1 cellular context compared by ENCODE assay signal in the genomic region with DNA sequence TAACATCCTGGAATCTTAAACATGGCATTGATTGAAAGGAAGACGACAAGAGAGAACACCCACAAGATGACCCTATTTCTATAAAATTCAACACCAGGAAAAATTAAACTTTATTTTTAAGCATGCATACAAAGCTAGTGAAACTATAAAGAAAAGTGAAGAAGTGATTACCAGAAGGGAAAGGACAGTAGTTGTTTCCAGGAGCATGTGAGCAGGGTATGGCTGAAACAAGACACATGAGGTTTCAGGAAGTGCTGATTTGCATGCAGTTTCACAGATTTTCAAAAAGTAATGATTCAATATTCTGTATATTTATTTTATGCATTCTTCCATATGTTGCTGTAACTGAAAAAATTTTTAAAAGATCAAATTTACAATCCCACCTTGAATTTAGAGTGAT.
TF ChIP-seq lines count a peak whose summit lies in the region.

No MANE protein-coding gene starts in this region.

TF ChIP-seq in GM23338, 12 proteins besides CTCF, POLR2A, EP300 and RAD21 (continued from another document):
- TF ChIP-seq ZNF462 (CRISPR knock-in tag; IDR thresholded peaks at IDR 0.05) (no peak), POLR2AphosphoS5 (IDR thresholded peaks at IDR 0.05; ENCODE audit: low read depth) (no peak), STAT1 (IDR thresholded peaks at IDR 0.05; ENCODE audit: unreplicated experiment) (no peak), JUNB (IDR thresholded peaks at IDR 0.05; ENCODE audit: unreplicated experiment) (no peak), ZNF331 (CRISPR knock-in tag; IDR thresholded peaks at IDR 0.05; ENCODE audit: low read depth) (no peak), EZH2 (IDR thresholded peaks at IDR 0.05; ENCODE audit: low read depth, unreplicated experiment) (no peak), ETS1 (IDR thresholded peaks at IDR 0.05) (no peak), ZNF114 (CRISPR knock-in tag; IDR thresholded peaks at IDR 0.05) (no peak), REST (IDR thresholded peaks at IDR 0.05; ENCODE audit: unreplicated experiment) (no peak)
TF ChIP-seq in GM23338: peak in this region for 0.
